In the genomic region with DNA sequence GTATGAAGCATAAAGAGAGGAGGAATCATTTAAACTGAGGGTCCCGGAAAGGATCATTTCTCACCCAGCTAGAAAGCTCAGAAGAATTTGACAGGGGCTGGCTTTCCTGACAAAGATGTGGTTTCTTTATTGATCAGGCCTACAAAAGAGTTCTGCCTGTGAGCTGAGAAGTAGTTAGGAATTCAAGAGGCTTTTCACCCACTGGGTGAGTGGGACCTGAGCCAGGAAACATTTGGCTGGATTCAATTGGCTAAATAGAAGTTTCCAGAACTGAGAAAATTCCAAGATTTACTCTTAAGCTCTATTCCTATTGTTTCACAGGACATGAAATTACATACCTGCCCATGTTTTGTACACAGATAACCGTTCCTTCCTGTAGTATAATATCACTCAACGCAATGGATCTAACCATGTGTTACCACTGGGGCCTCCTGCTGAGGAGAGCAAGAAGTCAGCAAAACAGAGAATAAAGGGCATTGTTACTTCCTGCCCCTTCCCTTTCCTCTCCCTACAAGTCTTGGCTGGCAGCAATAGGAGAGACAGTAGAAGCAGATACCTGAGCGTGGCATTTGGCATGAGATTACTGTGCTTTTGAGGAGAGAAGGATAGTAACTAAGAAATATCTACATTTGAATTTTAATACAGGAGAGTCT, we compare ENCODE assay signal across 1 cellular context.
TF ChIP-seq lines count a peak whose summit lies in the region.

No MANE protein-coding gene starts in this region.

TF ChIP-seq in HepG2, 621 proteins besides CTCF, POLR2A, EP300 and RAD21:
- TF ChIP-seq, protein P1, sequence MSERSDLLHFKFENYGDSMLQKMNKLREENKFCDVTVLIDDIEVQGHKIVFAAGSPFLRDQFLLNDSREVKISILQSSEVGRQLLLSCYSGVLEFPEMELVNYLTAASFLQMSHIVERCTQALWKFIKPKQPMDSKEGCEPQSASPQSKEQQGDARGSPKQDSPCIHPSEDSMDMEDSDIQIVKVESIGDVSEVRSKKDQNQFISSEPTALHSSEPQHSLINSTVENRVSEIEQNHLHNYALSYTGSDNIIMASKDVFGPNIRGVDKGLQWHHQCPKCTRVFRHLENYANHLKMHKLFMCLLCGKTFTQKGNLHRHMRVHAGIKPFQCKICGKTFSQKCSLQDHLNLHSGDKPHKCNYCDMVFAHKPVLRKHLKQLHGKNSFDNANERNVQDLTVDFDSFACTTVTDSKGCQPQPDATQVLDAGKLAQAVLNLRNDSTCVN (CRISPR knock-in tag; IDR thresholded peaks at IDR 0.05; ENCODE audit: borderline replicate concordance), result no peak
- TF ChIP-seq HIVEP1 (CRISPR knock-in tag; IDR thresholded peaks at IDR 0.05) (no peak), ZSCAN21 (CRISPR knock-in tag; IDR thresholded peaks at IDR 0.05; ENCODE audit: borderline replicate concordance) (no peak), SRSF9 (IDR thresholded peaks at IDR 0.05; ENCODE audit: borderline replicate concordance, insufficient read depth, low read depth, low read length, poor library complexity, severe bottlenecking) (no peak), CREM (IDR thresholded peaks at IDR 0.05) (no peak), CREM (CRISPR knock-in tag; IDR thresholded peaks at IDR 0.05) (no peak), ATF5 (CRISPR knock-in tag; IDR thresholded peaks at IDR 0.05; ENCODE audit: low read depth) (no peak), PHF8 (CRISPR knock-in tag; IDR thresholded peaks at IDR 0.05) (no peak), ZNF329 (CRISPR knock-in tag; IDR thresholded peaks at IDR 0.05; ENCODE audit: low read depth) (no peak), PLRG1 (conservative IDR thresholded peaks at IDR 0.05) (no peak)
TF ChIP-seq in HepG2: peak in this region for 0.
